8 cellular contexts compared by ENCODE assay signal in genomic region chr2:74464406-74464805, GRCh38. TPM values are rescaled to one million over a fixed set of nuclear protein-coding genes. Genes with fewer than 3 reads are reported as not detected.
DNase-seq lines count a peak whose midpoint lies in the region; ATAC-seq and TF ChIP-seq lines count a peak whose summit lies in the region.

No MANE protein-coding gene starts in this region.

- intact Hi-C loops in breast epithelium (cut with DNase I; ENCODE audit: low total_unique reads), result no loop called here

- H2BK120ac ChIP-seq in mesendoderm (ENCODE audit: low read depth, low read length), result no peak overlapping the region

- no peak overlapping the region for H3K18ac ChIP-seq in mesendoderm (ENCODE audit: low read length)

- no peaks in the 10 kb centered on the region for H3K9me3 ChIP-seq in breast epithelium

- TF ChIP-seq CTCF in AG09309 (IDR thresholded peaks at IDR 0.05; ENCODE audit: control insufficient read depth, insufficient read depth, low read depth, low read length, missing control alignments) (no peak), breast epithelium (IDR thresholded peaks at IDR 0.05) (no peak)

- H3K23ac ChIP-seq in mesendoderm (ENCODE audit: low read length), result peak overlapping the region; percentile 94

- ATAC-seq in HG03159 (IDR thresholded peaks at IDR 0.05; ENCODE audit: unreplicated experiment) (peak; percentile 2), GM18505 (IDR thresholded peaks at IDR 0.05; ENCODE audit: unreplicated experiment) (no peak)

- peak overlapping the region; percentile 98 for H3K56ac ChIP-seq in mesendoderm (ENCODE audit: low read length)

- H2BK15ac ChIP-seq in mesendoderm (replicated peaks; ENCODE audit: low read depth), result no peak overlapping the region

- DNase-seq in AG09309 (ENCODE audit: low read depth) (no peak), breast epithelium (ENCODE audit: low spot score in 2 of 2) (no peak), mesendoderm (no peak), NCI-H2081 (lab: John Stamatoyannopoulos, UW) (no peak), NCI-H1105 treated with DMSO at 0.1 percent for 48 hours (lab: John Stamatoyannopoulos, UW) (no peak)
- no peak for DNase-seq in stimulated activated CD4-positive, alpha-beta T cell treated with anti-CD3 and anti-CD28 coated beads, Interleukin-4, amount 100 ng/mL, for 24 hours

- H3K9ac ChIP-seq in mesendoderm (ENCODE audit: low read length), result peak overlapping the region; percentile 97

- H3K79me1 ChIP-seq in mesendoderm (ENCODE audit: low read length), result peaks cover 3% of the 10 kb centered on the region

- H3K4ac ChIP-seq in mesendoderm (ENCODE audit: low read depth, low read length), result no peak overlapping the region

- H3K4me1 ChIP-seq in breast epithelium (peaks cover 4 to 8% of the 10 kb centered on the region in 2 donors), mesendoderm (ENCODE audit: control insufficient read depth, low read depth, low read length) (no peaks in the 10 kb centered on the region)

- no peak overlapping the region for H4K5ac ChIP-seq in mesendoderm (ENCODE audit: low read length)

- H3K4me2 ChIP-seq in mesendoderm (ENCODE audit: low read length), result peak overlapping the region; percentile 93

- H2BK5ac ChIP-seq in mesendoderm (ENCODE audit: low read length), result no peak overlapping the region

- H3K27ac ChIP-seq in breast epithelium, result peak overlapping the region; percentile 77 to 85
- no peak overlapping the region for H3K27ac ChIP-seq in mesendoderm (ENCODE audit: low read depth, low read length)

- no peak for TF ChIP-seq POLR2A in breast epithelium (IDR thresholded peaks at IDR 0.05)
- TF ChIP-seq POLR2A in GM18505 (IDR thresholded peaks at IDR 0.05; ENCODE audit: borderline replicate concordance, extremely low read depth, insufficient read depth, insufficient read length), result no peak

- H4K8ac ChIP-seq in mesendoderm (ENCODE audit: low read depth, low read length), result no peak overlapping the region

- WGBS in mesendoderm (ENCODE audit: extremely low coverage, insufficient coverage, low lambda C conversion rate), result no CpG with 5 or more reads among the region's 13 CpGs

- no peaks in the 10 kb centered on the region for H3K27me3 ChIP-seq in breast epithelium
- no peaks in the 10 kb centered on the region for H3K27me3 ChIP-seq in mesendoderm (ENCODE audit: insufficient read depth, low read length, poor library complexity)

- no peak overlapping the region for H2AK5ac ChIP-seq in mesendoderm (ENCODE audit: low read length)

- H3K79me2 ChIP-seq in mesendoderm (ENCODE audit: control insufficient read depth, insufficient read depth, low read length), result peaks cover 8% of the 10 kb centered on the region

- peak overlapping the region; percentile 89 for H3K4me3 ChIP-seq in AG09309 (ENCODE audit: control insufficient read depth, low read depth, low read length)
- peak overlapping the region; percentile 85 to 95 (median 88) for H3K4me3 ChIP-seq in breast epithelium
- H3K4me3 ChIP-seq in mesendoderm (ENCODE audit: low read length), result peak overlapping the region; percentile 82

- H3K36me3 ChIP-seq in breast epithelium (no peaks in the 10 kb centered on the region), mesendoderm (ENCODE audit: control insufficient read depth, insufficient read depth, low read length) (peaks cover 3% of the 10 kb centered on the region)

RNA-seq across cellular contexts. Expression of gene MOGS, which starts 0.8 kb away (rescaled TPM):
- 10 to 100 TPM; 24.0 to 47.3 (median 44.6) TPM for total RNA-seq in breast epithelium
- 28.9 TPM for polyA plus RNA-seq in mesendoderm (2013, experiment 1 of 2)
- 30.5 TPM for polyA plus RNA-seq in mesendoderm (2013, experiment 2 of 2)

RNA-seq across cellular contexts. Expression of gene WBP1, which starts 6.2 kb away (rescaled TPM):
- total RNA-seq in breast epithelium, result 10 to 100 TPM; 58.0 to 70.0 (median 61.9) TPM
- 46.3 TPM for polyA plus RNA-seq in mesendoderm (2013, experiment 1 of 2)
- polyA plus RNA-seq in mesendoderm (2013, experiment 2 of 2), result 45.2 TPM

RNA-seq across cellular contexts. Expression of gene MRPL53, which starts 8.1 kb away (rescaled TPM):
- total RNA-seq in breast epithelium, result 10 to 100 TPM; 17.9 to 49.0 (median 48.2) TPM
- polyA plus RNA-seq in mesendoderm (2013, experiment 1 of 2), result 70.2 TPM
- 67.5 TPM for polyA plus RNA-seq in mesendoderm (2013, experiment 2 of 2)

RNA-seq across cellular contexts. Expression of gene INO80B, which starts 9.5 kb away (rescaled TPM):
- total RNA-seq in breast epithelium, result 10 to 100 TPM; 12.6 to 26.2 (median 24.4) TPM
- polyA plus RNA-seq in mesendoderm (2013, experiment 1 of 2), result 11.3 TPM
- polyA plus RNA-seq in mesendoderm (2013, experiment 2 of 2), result 11.5 TPM

RNA-seq across cellular contexts. Expression of gene CCDC142, which starts 18.4 kb away (rescaled TPM):
- total RNA-seq in breast epithelium, result 10 to 100 TPM; 10.6 to 38.0 (median 27.1) TPM
- polyA plus RNA-seq in mesendoderm (2013, experiment 1 of 2), result 2.9 TPM
- 3.1 TPM for polyA plus RNA-seq in mesendoderm (2013, experiment 2 of 2)
